Comparison of ENCODE assay signal across 1 cellular context in the genomic region with DNA sequence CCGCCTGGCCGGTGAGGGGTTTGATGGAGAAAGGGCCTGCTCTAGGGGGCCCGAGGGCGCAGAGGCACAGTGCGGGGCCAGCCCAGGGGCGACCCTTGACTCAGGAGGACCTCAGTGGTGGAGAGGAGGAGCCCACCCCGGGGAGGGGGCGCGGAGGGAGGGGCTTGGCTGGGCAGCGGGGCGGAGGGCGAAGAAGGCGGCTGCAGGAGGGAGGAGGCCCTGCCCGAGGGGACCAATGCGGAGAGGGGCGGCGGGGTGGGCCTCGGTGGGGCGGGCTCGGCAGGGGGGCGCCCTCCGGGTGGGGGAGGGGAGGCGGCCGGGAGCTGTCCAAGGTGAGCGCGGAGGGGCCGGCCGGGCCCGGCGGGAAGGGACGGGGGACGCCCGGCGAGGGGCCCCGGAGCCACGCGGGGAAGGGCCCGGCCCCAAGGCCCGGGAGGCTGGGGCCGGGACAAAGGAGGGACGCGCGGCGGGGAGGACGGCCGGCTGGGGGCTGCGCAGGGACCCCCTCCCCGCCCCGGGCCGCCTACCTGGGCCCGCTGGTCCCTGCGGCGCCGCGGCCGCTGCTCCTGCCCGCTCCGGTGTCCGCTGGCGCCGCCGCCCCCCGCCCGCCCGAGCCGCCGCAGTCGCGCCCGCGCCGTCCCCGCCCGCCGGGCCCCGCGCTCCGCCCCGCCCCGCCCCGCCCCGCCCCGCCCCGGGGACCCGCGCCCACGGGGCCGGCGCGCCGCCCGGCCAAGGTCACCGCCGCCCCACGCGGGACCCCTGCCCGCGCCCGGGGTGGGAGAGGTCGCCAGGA.
TF ChIP-seq lines count a peak whose summit lies in the region.

A gene with protein sequence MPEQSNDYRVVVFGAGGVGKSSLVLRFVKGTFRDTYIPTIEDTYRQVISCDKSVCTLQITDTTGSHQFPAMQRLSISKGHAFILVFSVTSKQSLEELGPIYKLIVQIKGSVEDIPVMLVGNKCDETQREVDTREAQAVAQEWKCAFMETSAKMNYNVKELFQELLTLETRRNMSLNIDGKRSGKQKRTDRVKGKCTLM (minus strand): TSS at position 596 of the 793 bp plus-strand sequence. CDS start 3,566 bp downstream, outside the sequence.

TF ChIP-seq in H1, 55 proteins besides CTCF, POLR2A, EP300 and RAD21:
- TF ChIP-seq RBBP5 (IDR thresholded peaks at IDR 0.05; ENCODE audit: borderline replicate concordance, low read depth, low read length) (no peak), NANOG (IDR thresholded peaks at IDR 0.05; ENCODE audit: insufficient read depth, low read depth, low read length, poor library complexity, severe bottlenecking) (no peak), ZNF274 (IDR thresholded peaks at IDR 0.05; ENCODE audit: borderline replicate concordance, extremely low read depth, low read length) (no peak), BRCA1 (IDR thresholded peaks at IDR 0.05; ENCODE audit: low read depth, low read length) (no peak), RFX5 (IDR thresholded peaks at IDR 0.05; ENCODE audit: borderline replicate concordance, low read depth, low read length) (no peak), TBP (IDR thresholded peaks at IDR 0.05; ENCODE audit: low read depth, low read length) (no peak), CHD2 (IDR thresholded peaks at IDR 0.05; ENCODE audit: low read length) (no peak), NRF1 (IDR thresholded peaks at IDR 0.05; ENCODE audit: low read depth, low read length) (no peak), CHD1 (IDR thresholded peaks at IDR 0.05; ENCODE audit: low read depth, low read length) (no peak), POU5F1 (IDR thresholded peaks at IDR 0.05; ENCODE audit: low read depth, low read length) (no peak), KDM4A (IDR thresholded peaks at IDR 0.05; ENCODE audit: low read depth, low read length, severe bottlenecking) (no peak), GTF2F1 (IDR thresholded peaks at IDR 0.05; ENCODE audit: borderline replicate concordance, low read depth, low read length) (no peak), CEBPB (IDR thresholded peaks at IDR 0.05; ENCODE audit: low read depth, low read length) (no peak), HDAC6 (IDR thresholded peaks at IDR 0.05; ENCODE audit: low read depth, low read length) (no peak), SRF (IDR thresholded peaks at IDR 0.05; ENCODE audit: low read depth, low read length) (no peak)
- TF ChIP-seq, protein P1, sequence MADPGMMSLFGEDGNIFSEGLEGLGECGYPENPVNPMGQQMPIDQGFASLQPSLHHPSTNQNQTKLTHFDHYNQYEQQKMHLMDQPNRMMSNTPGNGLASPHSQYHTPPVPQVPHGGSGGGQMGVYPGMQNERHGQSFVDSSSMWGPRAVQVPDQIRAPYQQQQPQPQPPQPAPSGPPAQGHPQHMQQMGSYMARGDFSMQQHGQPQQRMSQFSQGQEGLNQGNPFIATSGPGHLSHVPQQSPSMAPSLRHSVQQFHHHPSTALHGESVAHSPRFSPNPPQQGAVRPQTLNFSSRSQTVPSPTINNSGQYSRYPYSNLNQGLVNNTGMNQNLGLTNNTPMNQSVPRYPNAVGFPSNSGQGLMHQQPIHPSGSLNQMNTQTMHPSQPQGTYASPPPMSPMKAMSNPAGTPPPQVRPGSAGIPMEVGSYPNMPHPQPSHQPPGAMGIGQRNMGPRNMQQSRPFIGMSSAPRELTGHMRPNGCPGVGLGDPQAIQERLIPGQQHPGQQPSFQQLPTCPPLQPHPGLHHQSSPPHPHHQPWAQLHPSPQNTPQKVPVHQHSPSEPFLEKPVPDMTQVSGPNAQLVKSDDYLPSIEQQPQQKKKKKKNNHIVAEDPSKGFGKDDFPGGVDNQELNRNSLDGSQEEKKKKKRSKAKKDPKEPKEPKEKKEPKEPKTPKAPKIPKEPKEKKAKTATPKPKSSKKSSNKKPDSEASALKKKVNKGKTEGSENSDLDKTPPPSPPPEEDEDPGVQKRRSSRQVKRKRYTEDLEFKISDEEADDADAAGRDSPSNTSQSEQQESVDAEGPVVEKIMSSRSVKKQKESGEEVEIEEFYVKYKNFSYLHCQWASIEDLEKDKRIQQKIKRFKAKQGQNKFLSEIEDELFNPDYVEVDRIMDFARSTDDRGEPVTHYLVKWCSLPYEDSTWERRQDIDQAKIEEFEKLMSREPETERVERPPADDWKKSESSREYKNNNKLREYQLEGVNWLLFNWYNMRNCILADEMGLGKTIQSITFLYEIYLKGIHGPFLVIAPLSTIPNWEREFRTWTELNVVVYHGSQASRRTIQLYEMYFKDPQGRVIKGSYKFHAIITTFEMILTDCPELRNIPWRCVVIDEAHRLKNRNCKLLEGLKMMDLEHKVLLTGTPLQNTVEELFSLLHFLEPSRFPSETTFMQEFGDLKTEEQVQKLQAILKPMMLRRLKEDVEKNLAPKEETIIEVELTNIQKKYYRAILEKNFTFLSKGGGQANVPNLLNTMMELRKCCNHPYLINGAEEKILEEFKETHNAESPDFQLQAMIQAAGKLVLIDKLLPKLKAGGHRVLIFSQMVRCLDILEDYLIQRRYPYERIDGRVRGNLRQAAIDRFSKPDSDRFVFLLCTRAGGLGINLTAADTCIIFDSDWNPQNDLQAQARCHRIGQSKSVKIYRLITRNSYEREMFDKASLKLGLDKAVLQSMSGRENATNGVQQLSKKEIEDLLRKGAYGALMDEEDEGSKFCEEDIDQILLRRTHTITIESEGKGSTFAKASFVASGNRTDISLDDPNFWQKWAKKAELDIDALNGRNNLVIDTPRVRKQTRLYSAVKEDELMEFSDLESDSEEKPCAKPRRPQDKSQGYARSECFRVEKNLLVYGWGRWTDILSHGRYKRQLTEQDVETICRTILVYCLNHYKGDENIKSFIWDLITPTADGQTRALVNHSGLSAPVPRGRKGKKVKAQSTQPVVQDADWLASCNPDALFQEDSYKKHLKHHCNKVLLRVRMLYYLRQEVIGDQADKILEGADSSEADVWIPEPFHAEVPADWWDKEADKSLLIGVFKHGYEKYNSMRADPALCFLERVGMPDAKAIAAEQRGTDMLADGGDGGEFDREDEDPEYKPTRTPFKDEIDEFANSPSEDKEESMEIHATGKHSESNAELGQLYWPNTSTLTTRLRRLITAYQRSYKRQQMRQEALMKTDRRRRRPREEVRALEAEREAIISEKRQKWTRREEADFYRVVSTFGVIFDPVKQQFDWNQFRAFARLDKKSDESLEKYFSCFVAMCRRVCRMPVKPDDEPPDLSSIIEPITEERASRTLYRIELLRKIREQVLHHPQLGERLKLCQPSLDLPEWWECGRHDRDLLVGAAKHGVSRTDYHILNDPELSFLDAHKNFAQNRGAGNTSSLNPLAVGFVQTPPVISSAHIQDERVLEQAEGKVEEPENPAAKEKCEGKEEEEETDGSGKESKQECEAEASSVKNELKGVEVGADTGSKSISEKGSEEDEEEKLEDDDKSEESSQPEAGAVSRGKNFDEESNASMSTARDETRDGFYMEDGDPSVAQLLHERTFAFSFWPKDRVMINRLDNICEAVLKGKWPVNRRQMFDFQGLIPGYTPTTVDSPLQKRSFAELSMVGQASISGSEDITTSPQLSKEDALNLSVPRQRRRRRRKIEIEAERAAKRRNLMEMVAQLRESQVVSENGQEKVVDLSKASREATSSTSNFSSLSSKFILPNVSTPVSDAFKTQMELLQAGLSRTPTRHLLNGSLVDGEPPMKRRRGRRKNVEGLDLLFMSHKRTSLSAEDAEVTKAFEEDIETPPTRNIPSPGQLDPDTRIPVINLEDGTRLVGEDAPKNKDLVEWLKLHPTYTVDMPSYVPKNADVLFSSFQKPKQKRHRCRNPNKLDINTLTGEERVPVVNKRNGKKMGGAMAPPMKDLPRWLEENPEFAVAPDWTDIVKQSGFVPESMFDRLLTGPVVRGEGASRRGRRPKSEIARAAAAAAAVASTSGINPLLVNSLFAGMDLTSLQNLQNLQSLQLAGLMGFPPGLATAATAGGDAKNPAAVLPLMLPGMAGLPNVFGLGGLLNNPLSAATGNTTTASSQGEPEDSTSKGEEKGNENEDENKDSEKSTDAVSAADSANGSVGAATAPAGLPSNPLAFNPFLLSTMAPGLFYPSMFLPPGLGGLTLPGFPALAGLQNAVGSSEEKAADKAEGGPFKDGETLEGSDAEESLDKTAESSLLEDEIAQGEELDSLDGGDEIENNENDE (IDR thresholded peaks at IDR 0.05; ENCODE audit: insufficient replicate concordance, low read length) = no peak
- TF ChIP-seq, protein P2, sequence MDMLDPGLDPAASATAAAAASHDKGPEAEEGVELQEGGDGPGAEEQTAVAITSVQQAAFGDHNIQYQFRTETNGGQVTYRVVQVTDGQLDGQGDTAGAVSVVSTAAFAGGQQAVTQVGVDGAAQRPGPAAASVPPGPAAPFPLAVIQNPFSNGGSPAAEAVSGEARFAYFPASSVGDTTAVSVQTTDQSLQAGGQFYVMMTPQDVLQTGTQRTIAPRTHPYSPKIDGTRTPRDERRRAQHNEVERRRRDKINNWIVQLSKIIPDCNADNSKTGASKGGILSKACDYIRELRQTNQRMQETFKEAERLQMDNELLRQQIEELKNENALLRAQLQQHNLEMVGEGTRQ (IDR thresholded peaks at IDR 0.05; ENCODE audit: low read length) = no peak
